10 cellular contexts compared by ENCODE assay signal in genomic region chr5:141477169-141477568, GRCh38. TPM values are rescaled to one million over a fixed set of nuclear protein-coding genes. Genes with fewer than 3 reads are reported as not detected.
A peak's percentile ranks its signal among the peaks of the same experiment; 100 is the strongest.
DNase-seq lines count a peak whose midpoint lies in the region; ATAC-seq and TF ChIP-seq lines count a peak whose summit lies in the region.
"Had no signal": no experiment of that assay in that cellular context is flagged by ENCODE, and none has a peak within 500 bp of the region (broad histone marks: within the 10 kb centered on the region; RNA-seq: fewer than 3 reads in every experiment).

No MANE protein-coding gene starts in this region.

- no peak overlapping the region for H3K27ac ChIP-seq in CD8-positive, alpha-beta T cell (ENCODE audit: low read depth, low read length)
- no peak overlapping the region for H3K27ac ChIP-seq in PC-9
- no peak overlapping the region for H3K27ac ChIP-seq in ovary

- peaks cover 22% of the 10 kb centered on the region for H3K4me1 Mint-ChIP-seq in CD8-positive, alpha-beta T cell (ENCODE audit: low read depth)

- H3K79me2 ChIP-seq in PC-9 (ENCODE audit: low read depth), result no peaks in the 10 kb centered on the region

- H3K4me2 ChIP-seq in PC-9, result peak overlapping the region; percentile 78

- DNase-seq in CD8-positive, alpha-beta T cell, result no peak
- DNase-seq in PC-9 (no peak), epithelial cell of esophagus (ENCODE audit: low read depth) (no peak), ovary (no peak), GDM1 (lab: John Stamatoyannopoulos, UW) (no peak), T1000 (lab: John Stamatoyannopoulos, UW) (no peak)
- DNase-seq: activated CD8-positive, alpha-beta memory T cell treated with anti-CD3 and anti-CD28 coated beads, Interleukin-2, amount 50 U/mL, for 48 hours; stimulated activated CD8-positive, alpha-beta memory T cell treated with anti-CD3 and anti-CD28 coated beads, Interleukin-4, amount 100 ng/mL, for 48 hours had no signal

- TF ChIP-seq CTCF in CD8-positive, alpha-beta T cell (IDR thresholded peaks at IDR 0.05), result no peak
- TF ChIP-seq CTCF in PC-9 (conservative IDR thresholded peaks at IDR 0.05) (no peak), epithelial cell of esophagus (IDR thresholded peaks at IDR 0.05; ENCODE audit: insufficient read depth, low read depth, low read length, missing control alignments) (no peak), ovary (IDR thresholded peaks at IDR 0.05) (no peak)

- no peaks in the 10 kb centered on the region for H3K9me3 ChIP-seq in CD8-positive, alpha-beta T cell (ENCODE audit: low read length)
- H3K9me3 ChIP-seq in PC-9 (ENCODE audit: insufficient read depth, low read depth) (no peaks in the 10 kb centered on the region), ovary (no peaks in the 10 kb centered on the region)

- H3K4me3 ChIP-seq in CD8-positive, alpha-beta T cell (ENCODE audit: low read depth, low read length), result no peak overlapping the region
- H3K4me3 ChIP-seq in PC-9 (no peak overlapping the region), epithelial cell of esophagus (ENCODE audit: low read length) (peak overlapping the region; percentile 92), ovary (peak overlapping the region; percentile 59)

- TF ChIP-seq EP300 in ovary (IDR thresholded peaks at IDR 0.05), result no peak

- peaks cover 20% of the 10 kb centered on the region for H3K4me1 ChIP-seq in CD8-positive, alpha-beta T cell (ENCODE audit: insufficient read depth, low read length)
- H3K4me1 ChIP-seq in PC-9 (replicated peaks; ENCODE audit: insufficient read depth) (no peaks in the 10 kb centered on the region), ovary (ENCODE audit: insufficient read depth) (peaks cover 17% of the 10 kb centered on the region)

- POLR2A ChIA-PET in CD8-positive, alpha-beta T cell (lab: Charles Lee), result no interaction called here
- POLR2A ChIA-PET in PC-9 (lab: Charles Lee; ENCODE audit: unreplicated experiment), result no interaction called here

- intact Hi-C loops in CD8-positive, alpha-beta T cell (cut with DNase I, micrococcal nuclease), result no loop called here
- intact Hi-C loops in PC-9 (cut with micrococcal nuclease; ENCODE audit: unreplicated experiment), result loop anchor here (5.0 kb wide), 1 partner anchor 45 kb away; no protein-coding TSS in a partner anchor
- intact Hi-C loops in ovary (cut with DNase I), result loop anchor here in 2 of 4 donors (5.0 kb wide), 3 partner anchors 35 to 85 kb away; no protein-coding TSS in a partner anchor

- BruUV-seq in PC-9 (replicated peaks; lab: Mats Ljungman, UMichigan), result no TSS peak

- H4K20me1 ChIP-seq in PC-9 (ENCODE audit: insufficient read depth), result no peaks in the 10 kb centered on the region

- no peaks in the 10 kb centered on the region for H3K36me3 ChIP-seq in CD8-positive, alpha-beta T cell (ENCODE audit: insufficient read depth, low read length)
- H3K36me3 ChIP-seq in PC-9 (ENCODE audit: low read depth) (no peaks in the 10 kb centered on the region), ovary (no peaks in the 10 kb centered on the region)

- no peaks in the 10 kb centered on the region for H3K9me3 Mint-ChIP-seq in CD8-positive, alpha-beta T cell

- H3K4me3 Mint-ChIP-seq in CD8-positive, alpha-beta T cell, result peak overlapping the region; percentile 57

- H3K9me2 ChIP-seq in PC-9 (ENCODE audit: insufficient read depth), result no peaks in the 10 kb centered on the region

- no peak for TF ChIP-seq POLR2A in ovary (IDR thresholded peaks at IDR 0.05)

- no peak overlapping the region for H2AFZ ChIP-seq in PC-9

- H3K36me3 Mint-ChIP-seq in CD8-positive, alpha-beta T cell, result no peaks in the 10 kb centered on the region

- no peak for ATAC-seq in CD8-positive, alpha-beta T cell
- no peak for ATAC-seq in GM18868 (IDR thresholded peaks at IDR 0.05; ENCODE audit: unreplicated experiment)
- no peak for ATAC-seq in HG02885 (IDR thresholded peaks at IDR 0.05; ENCODE audit: poor library complexity, unreplicated experiment)

- 31 to 36% (median 34%) methylated on average over 17 of the region's 17 CpGs for WGBS in ovary, 3 donors

- H3F3A ChIP-seq in PC-9 (ENCODE audit: insufficient read depth, low read depth), result no peaks in the 10 kb centered on the region

- peaks cover 67% of the 10 kb centered on the region for H3K27me3 Mint-ChIP-seq in CD8-positive, alpha-beta T cell (ENCODE audit: low read depth)

- peaks cover 19% of the 10 kb centered on the region for H3K27me3 ChIP-seq in CD8-positive, alpha-beta T cell (ENCODE audit: insufficient read depth, low read length)
- H3K27me3 ChIP-seq in PC-9 (ENCODE audit: insufficient read depth, low read depth) (peaks cover 10% of the 10 kb centered on the region), ovary (no peaks in the 10 kb centered on the region)

- H3K27ac Mint-ChIP-seq in CD8-positive, alpha-beta T cell, result no peak overlapping the region

- CTCF ChIA-PET in CD8-positive, alpha-beta T cell (lab: Charles Lee), result no interaction called here
- CTCF ChIA-PET in PC-9 (lab: Charles Lee), result no interaction called here

RNA-seq across cellular contexts. Expression of gene PCDHGC3, which starts 1.4 kb away (rescaled TPM):
- total RNA-seq in CD8-positive, alpha-beta T cell, result not detected
- total RNA-seq in PC-9 (2021) (0.50 and 0.53 TPM in 2 replicates), ovary (10 to 100 TPM; 19.6 to 85.3 (median 67.7) TPM)
- polyA plus RNA-seq in ovary, result 10 to 100 TPM; 63.1 to 92.9 TPM

RNA-seq across cellular contexts. Expression of gene PCDHGC4, which starts 7.7 kb away (rescaled TPM):
- not detected for total RNA-seq in CD8-positive, alpha-beta T cell
- total RNA-seq in PC-9 (2021) (not detected in 2 replicates), ovary (1 to 10 TPM; 1.0 to 4.5 (median 2.4) TPM)
- polyA plus RNA-seq in ovary, result under 1 TPM; 0.22 to 0.32 TPM

RNA-seq across cellular contexts. Expression of gene PCDHGC5, which starts 11.7 kb away (rescaled TPM):
- total RNA-seq in CD8-positive, alpha-beta T cell, result not detected
- total RNA-seq in PC-9 (2021) (not detected in 2 replicates), ovary (1 to 10 TPM; 1.4 to 3.5 (median 2.0) TPM)
- polyA plus RNA-seq in ovary, result under 1 TPM; 0.19 to 0.48 TPM

RNA-seq across cellular contexts. Expression of gene PCDHGA12, which starts 46.9 kb away (rescaled TPM):
- total RNA-seq in CD8-positive, alpha-beta T cell, result not detected
- total RNA-seq in PC-9 (2021) (not detected in 2 replicates), ovary (10 to 100 TPM in 1 of 7 donors, 1 to 10 TPM in 6; 6.0 to 10.4 (median 8.2) TPM)
- polyA plus RNA-seq in ovary, result 1 to 10 TPM; 2.0 to 4.5 TPM

RNA-seq across cellular contexts. Expression of gene PCDHGA11, which starts 56.3 kb away (rescaled TPM):
- total RNA-seq in CD8-positive, alpha-beta T cell, result under 1 TPM in 1 of 2 experiments, not detected in 1; 0.08 TPM
- total RNA-seq in PC-9 (2021) (0.18 and 0.22 TPM in 2 replicates), ovary (1 to 10 TPM; 3.2 to 7.7 (median 5.7) TPM)
- polyA plus RNA-seq in ovary, result 1 to 10 TPM; 1.4 to 2.6 TPM

Comparison
In these comparisons a context has a peak if more than half of its experiments do, and no peak if none do; other contexts are left out.
1. H3K4me3 ChIP-seq: peak in epithelial cell of esophagus (single experiment) and ovary (single experiment); none in CD8-positive, alpha-beta T cell (single experiment) and PC-9 (single experiment).
2. RNA of gene PCDHGC3, which starts 1.4 kb away (total RNA-seq): 19.6 to 85.3 TPM in ovary; 0.50 to 0.53 TPM in PC-9 and not detected in CD8-positive, alpha-beta T cell; every median in the first group is over 10 times any median in the second.